ENCODE assay signal across 1 cellular context in genomic region chr14:99742509-99743487, GRCh38.
TF ChIP-seq lines count a peak whose summit lies in the region.

No MANE protein-coding gene starts in this region.

TF ChIP-seq in IMR-90, 13 proteins besides CTCF, POLR2A, EP300 and RAD21:
- TF ChIP-seq MXI1 (IDR thresholded peaks at IDR 0.05; ENCODE audit: borderline replicate concordance, low read depth, low read length) (no peak), CEBPB (IDR thresholded peaks at IDR 0.05; ENCODE audit: low read depth, low read length) (no peak), MAFK (IDR thresholded peaks at IDR 0.05; ENCODE audit: low read depth, low read length) (no peak), NFE2L2 (IDR thresholded peaks at IDR 0.05; ENCODE audit: low read depth, low read length) (no peak), CHD1 (IDR thresholded peaks at IDR 0.05; ENCODE audit: low read depth, low read length) (no peak), RCOR1 (IDR thresholded peaks at IDR 0.05; ENCODE audit: insufficient replicate concordance, low read length) (no peak), SMC3 (IDR thresholded peaks at IDR 0.05; ENCODE audit: low read depth, low read length) (no peak), MAZ (IDR thresholded peaks at IDR 0.05; ENCODE audit: borderline replicate concordance, low read depth, low read length) (no peak), RFX5 (IDR thresholded peaks at IDR 0.05; ENCODE audit: low read depth, low read length) (no peak), ELK1 (IDR thresholded peaks at IDR 0.05; ENCODE audit: borderline replicate concordance, low read depth, low read length) (no peak), FOS (IDR thresholded peaks at IDR 0.05; ENCODE audit: low read depth, low read length) (no peak)
- TF ChIP-seq, protein P1, sequence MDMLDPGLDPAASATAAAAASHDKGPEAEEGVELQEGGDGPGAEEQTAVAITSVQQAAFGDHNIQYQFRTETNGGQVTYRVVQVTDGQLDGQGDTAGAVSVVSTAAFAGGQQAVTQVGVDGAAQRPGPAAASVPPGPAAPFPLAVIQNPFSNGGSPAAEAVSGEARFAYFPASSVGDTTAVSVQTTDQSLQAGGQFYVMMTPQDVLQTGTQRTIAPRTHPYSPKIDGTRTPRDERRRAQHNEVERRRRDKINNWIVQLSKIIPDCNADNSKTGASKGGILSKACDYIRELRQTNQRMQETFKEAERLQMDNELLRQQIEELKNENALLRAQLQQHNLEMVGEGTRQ (IDR thresholded peaks at IDR 0.05; ENCODE audit: low read depth, low read length), result no peak
